In genomic region chr4:164815711-164816110, GRCh38 we compare ENCODE assay signal across 19 cellular contexts.
"Had no signal": no experiment of that assay in that cellular context is flagged by ENCODE, and none has a peak within 500 bp of the region (broad histone marks: within the 10 kb centered on the region; RNA-seq: fewer than 3 reads in every experiment).

No MANE protein-coding gene starts in this region.

- H3K36me3 ChIP-seq: MG63, SJSA1 had no signal

- H3K27ac ChIP-seq: SJSA1, SK-N-MC had no signal

- H3K9me3 ChIP-seq: MG63, SJSA1 had no signal

- H3K4me3 ChIP-seq: MG63, SJSA1, SK-N-MC had no signal

- DNase-seq: IMR-90, Karpas-422, KG1, MG63, NCI-H1092, NCI-H1436, NCI-H187, NCI-H2029 treated with DMSO at 0.1 percent for 48 hours, NCI-H2171 treated with DMSO at 0.1 percent for 48 hours, NCI-H345, NCI-H446 treated with DMSO at 0.1 percent for 48 hours, NCI-H524, NCI-H69, NCI-H774, Right ventricle myocardium superior, RPMI8226, SIG-M5 had no signal

- H3K27me3 ChIP-seq: MG63, SJSA1 had no signal
